ENCODE assay signal across 20 cellular contexts in the genomic region with DNA sequence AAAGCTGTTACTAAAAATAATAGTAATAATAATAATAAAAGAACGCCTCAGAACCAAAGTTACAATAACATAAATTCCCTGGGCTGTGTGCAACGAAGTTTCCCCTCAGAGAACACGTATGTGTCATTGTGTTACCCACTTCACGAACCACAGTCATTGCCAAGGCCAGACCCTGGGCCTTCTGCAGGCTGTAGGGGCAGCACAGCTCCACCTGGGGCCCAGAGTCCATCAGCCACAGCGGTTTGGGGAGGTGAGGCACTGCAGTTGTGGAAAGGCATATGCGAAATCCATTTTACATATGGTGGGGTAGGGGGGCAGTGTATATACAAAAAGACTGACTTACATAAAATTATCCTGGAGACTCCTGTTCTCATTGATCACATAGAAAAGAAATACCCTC. TPM values are rescaled to one million over a fixed set of nuclear protein-coding genes. Genes with fewer than 3 reads are reported as not detected.
DNase-seq lines count a peak whose midpoint lies in the region; ATAC-seq and TF ChIP-seq lines count a peak whose summit lies in the region.
"Had no signal": no experiment of that assay in that cellular context is flagged by ENCODE, and none has a peak within 500 bp of the region (broad histone marks: within the 10 kb centered on the region; RNA-seq: fewer than 3 reads in every experiment).

No MANE protein-coding gene starts in this region.

- no peaks in the 10 kb centered on the region for H3K27me3 ChIP-seq in Karpas-422 (ENCODE audit: low read length)
- H3K27me3 ChIP-seq in endodermal cell (ENCODE audit: control insufficient read depth, insufficient read depth, low read length, poor library complexity, severe bottlenecking), result no peaks in the 10 kb centered on the region
- no peaks in the 10 kb centered on the region for H3K27me3 ChIP-seq in thymus (ENCODE audit: control insufficient read depth, insufficient read depth)
- H3K27me3 ChIP-seq: Peyer's patch had no signal

- no peak for ATAC-seq in left lobe of liver
- ATAC-seq: CD8-positive, alpha-beta T cell; Right ventricle myocardium inferior had no signal

- H3K36me3 Mint-ChIP-seq in endodermal cell (ENCODE audit: low read depth), result no peaks in the 10 kb centered on the region
- H3K36me3 Mint-ChIP-seq: CD8-positive, alpha-beta T cell had no signal

- H3K27me3 Mint-ChIP-seq in endodermal cell (ENCODE audit: insufficient read depth), result no peaks in the 10 kb centered on the region

- no peak overlapping the region for H2AFZ ChIP-seq in Karpas-422 (ENCODE audit: low read length)

- no peaks in the 10 kb centered on the region for H3K9me2 ChIP-seq in Karpas-422 (replicated peaks; ENCODE audit: insufficient read depth, low read length)

- H3K9me3 ChIP-seq in Karpas-422 (ENCODE audit: low read length), result no peaks in the 10 kb centered on the region
- no peaks in the 10 kb centered on the region for H3K9me3 ChIP-seq in endodermal cell (ENCODE audit: control insufficient read depth, low read length)
- no peaks in the 10 kb centered on the region for H3K9me3 ChIP-seq in thymus (ENCODE audit: control insufficient read depth)
- H3K9me3 ChIP-seq: Peyer's patch had no signal

- H3K27ac ChIP-seq in Karpas-422 (ENCODE audit: low read length) (peak overlapping the region; percentile 98), endodermal cell (ENCODE audit: low read depth, low read length) (no peak overlapping the region), thymus (ENCODE audit: low read depth) (peak overlapping the region; percentile 54)
- H3K27ac ChIP-seq: 22Rv1, Peyer's patch, SK-N-MC had no signal

- H3K79me2 ChIP-seq in Karpas-422 (ENCODE audit: low read length), result peaks cover 23% of the 10 kb centered on the region

- 83 to 92% methylated on average over 1 to 6 of the region's 6 CpGs for WGBS in endodermal cell (ENCODE audit: insufficient coverage in 1 of 2, insufficient read length in 1 of 2), 2 experiments
- WGBS in thymus, result 93% methylated on average over 6 of the region's 6 CpGs

- H4K20me1 ChIP-seq in Karpas-422 (ENCODE audit: insufficient read depth, low read depth, low read length), result no peaks in the 10 kb centered on the region

- no peak overlapping the region for H3K4me2 ChIP-seq in Karpas-422 (ENCODE audit: low read depth, low read length, poor library complexity, severe bottlenecking)

- H3K27ac Mint-ChIP-seq in endodermal cell, result no peak overlapping the region
- H3K27ac Mint-ChIP-seq: CD8-positive, alpha-beta T cell had no signal

- H3K4me1 Mint-ChIP-seq in endodermal cell, result peaks cover 8% of the 10 kb centered on the region

- peak; percentile 8 for DNase-seq in NCI-H748 (lab: John Stamatoyannopoulos, UW; ENCODE audit: unreplicated experiment)
- no peak for DNase-seq in NCI-H748 treated with DMSO at 0.1 percent for 48 hours (lab: John Stamatoyannopoulos, UW)
- no peak for DNase-seq in Karpas-422
- peak; percentile 72 for DNase-seq in endodermal cell
- DNase-seq in activated gamma-delta T cell (lab: John Stamatoyannopoulos, UW), result no peak
- no peak for DNase-seq in left lobe of liver (ENCODE audit: low spot score)
- DNase-seq in MV-4-11 (lab: John Stamatoyannopoulos, UW), result no peak
- DNase-seq: CD8-positive, alpha-beta T cell; DMS79; Kasumi-1; NCI-H187 treated with DMSO at 0.1 percent for 48 hours; NCI-H446; NCI-H69; Peyer's patch had no signal

- H3K9ac ChIP-seq in Karpas-422 (ENCODE audit: low read length) (no peak overlapping the region), endodermal cell (ENCODE audit: extremely low read depth, low read length, poor library complexity, severe bottlenecking) (no peak overlapping the region)

- H3K36me3 ChIP-seq in Karpas-422 (ENCODE audit: insufficient read depth, low read length), result no peaks in the 10 kb centered on the region
- H3K36me3 ChIP-seq in endodermal cell (ENCODE audit: control insufficient read depth, insufficient read depth, low read length), result no peaks in the 10 kb centered on the region
- peaks cover 5% of the 10 kb centered on the region for H3K36me3 ChIP-seq in thymus (ENCODE audit: control insufficient read depth, insufficient read depth)
- H3K36me3 ChIP-seq: Peyer's patch had no signal

- no peak overlapping the region for H3K4me3 Mint-ChIP-seq in endodermal cell
- H3K4me3 Mint-ChIP-seq: CD8-positive, alpha-beta T cell had no signal

- TF ChIP-seq CTCF in endodermal cell (conservative IDR thresholded peaks at IDR 0.05), result peak; percentile 60

- H3K4me1 ChIP-seq in Karpas-422 (ENCODE audit: low read length) (peaks cover 53% of the 10 kb centered on the region), endodermal cell (ENCODE audit: control insufficient read depth, insufficient read depth, low read length) (no peaks in the 10 kb centered on the region), thymus (ENCODE audit: control insufficient read depth, insufficient read depth, low read length) (peaks cover 54% of the 10 kb centered on the region)

- H3K9me3 Mint-ChIP-seq in endodermal cell, result no peaks in the 10 kb centered on the region
- H3K9me3 Mint-ChIP-seq: CD8-positive, alpha-beta T cell had no signal

- H3K4me3 ChIP-seq in Karpas-422 (ENCODE audit: low read length) (no peak overlapping the region), endodermal cell (ENCODE audit: low read length) (no peak overlapping the region), thymus (ENCODE audit: low read length) (no peak overlapping the region)
- H3K4me3 ChIP-seq: Peyer's patch, SK-N-MC had no signal

RNA-seq across cellular contexts. Expression of a gene that starts 56.1 kb away (rescaled TPM):
- total RNA-seq in Karpas-422 (2014; rRNA removed; shearing (Covaris generic); ENCODE audit: low replicate concordance), result 87.8 and 101 TPM in 2 replicates
- under 1 TPM; 0.57 to 0.66 TPM for total RNA-seq in endodermal cell
- polyA plus RNA-seq in endodermal cell (2013, experiment 1 of 2), result 0.11 TPM
- 0.21 TPM for polyA plus RNA-seq in endodermal cell (2013, experiment 2 of 2)
- polyA plus RNA-seq in thymus, result 2.3 TPM
- total RNA-seq in left lobe of liver, result 0.08 TPM
- total RNA-seq: G401 had no signal
- polyA plus RNA-seq: BJ had no signal

Comparison
In these comparisons a context has a peak if more than half of its experiments do, and no peak if none do; other contexts are left out.
1. DNase-seq: peak in NCI-H748 (single experiment) and endodermal cell (single experiment); none in NCI-H748 treated with DMSO at 0.1 percent for 48 hours (single experiment), Karpas-422 (single experiment), activated gamma-delta T cell (single experiment), left lobe of liver (single experiment) and MV-4-11 (single experiment).
2. RNA of a gene that starts 56.1 kb away (total RNA-seq): 87.8 to 101 TPM in Karpas-422; 0.57 to 0.66 TPM in endodermal cell and 0.08 TPM in left lobe of liver (single experiment); every median in the first group is over 10 times any median in the second.